8 cellular contexts compared by ENCODE assay signal in genomic region chr20:49188101-49188784, GRCh38.
DNase-seq lines count a peak whose midpoint lies in the region; ATAC-seq and TF ChIP-seq lines count a peak whose summit lies in the region.

Gene STAU1 (minus strand): TSS chr20:49188334. CDS start chr20:49166201, 22,133 bp downstream.

- ATAC-seq in HG02588 (IDR thresholded peaks at IDR 0.05; ENCODE audit: unreplicated experiment) (peak; percentile 89), SK-N-SH treated with all-trans-retinoic acid at 6 μM for 48 hours (peak; percentile 98)

- H3K4me1 Mint-ChIP-seq in activated naive CD4-positive, alpha-beta T cell treated with anti-CD3 and anti-CD28 coated beads, Interleukin-2, amount 50 U/mL, for 24 hours = peaks cover 36% of the 10 kb centered on the region

- peak within 1 kb of the TSS; percentile 100 for H3K4me3 ChIP-seq in GM08714 (ENCODE audit: low read length)

- peak within 1 kb of the TSS; percentile 94 for H3K4me3 Mint-ChIP-seq in activated naive CD4-positive, alpha-beta T cell treated with anti-CD3 and anti-CD28 coated beads, Interleukin-2, amount 50 U/mL, for 24 hours

- peak within 1 kb of the TSS; percentile 85 for H3K27ac Mint-ChIP-seq in activated naive CD4-positive, alpha-beta T cell treated with anti-CD3 and anti-CD28 coated beads, Interleukin-2, amount 50 U/mL, for 24 hours

- peaks cover 7% of the 10 kb centered on the region for H3K36me3 Mint-ChIP-seq in activated naive CD4-positive, alpha-beta T cell treated with anti-CD3 and anti-CD28 coated beads, Interleukin-2, amount 50 U/mL, for 24 hours

- H3K9me3 Mint-ChIP-seq in activated naive CD4-positive, alpha-beta T cell treated with anti-CD3 and anti-CD28 coated beads, Interleukin-2, amount 50 U/mL, for 24 hours = no peaks in the 10 kb centered on the region

- peak; percentile 93 for DNase-seq in NCI-H1092 treated with DMSO at 0.1 percent for 48 hours (lab: John Stamatoyannopoulos, UW)
- peak; percentile 97 for DNase-seq in globus pallidus (ENCODE audit: low spot score)
- DNase-seq in nucleus accumbens (lab: John Stamatoyannopoulos, UW) = peak; percentile 56 to 98 (median 92)
- DNase-seq in superior temporal gyrus (ENCODE audit: extremely low spot score) = peak; percentile 95

- H3K27me3 Mint-ChIP-seq in activated naive CD4-positive, alpha-beta T cell treated with anti-CD3 and anti-CD28 coated beads, Interleukin-2, amount 50 U/mL, for 24 hours = no peaks in the 10 kb centered on the region

TF ChIP-seq in SK-N-SH treated with all-trans-retinoic acid at 6 μM for 48 hours, 23 proteins besides CTCF, POLR2A, EP300 and RAD21:
- TF ChIP-seq BACH2 (CRISPR knock-in tag; IDR thresholded peaks at IDR 0.05; ENCODE audit: borderline replicate concordance) = no peak
- no peak for TF ChIP-seq CREB5 (CRISPR knock-in tag; IDR thresholded peaks at IDR 0.05; ENCODE audit: low read depth)
- no peak for TF ChIP-seq ZC3H10 (CRISPR knock-in tag; IDR thresholded peaks at IDR 0.05)
- TF ChIP-seq TSHZ2 (CRISPR knock-in tag; IDR thresholded peaks at IDR 0.05) = peak; percentile 77; the same call in 1 of the 2 replicates
- TF ChIP-seq ESRRG (CRISPR knock-in tag; IDR thresholded peaks at IDR 0.05) = no peak
- TF ChIP-seq ZFP30 (CRISPR knock-in tag; IDR thresholded peaks at IDR 0.05) = no peak
- TF ChIP-seq PATZ1 (CRISPR knock-in tag; IDR thresholded peaks at IDR 0.05; ENCODE audit: borderline replicate concordance) = no peak
- no peak for TF ChIP-seq ZNF565 (CRISPR knock-in tag; conservative IDR thresholded peaks at IDR 0.05; ENCODE audit: low read depth)
- no peak for TF ChIP-seq CSRNP3 (CRISPR knock-in tag; IDR thresholded peaks at IDR 0.05)
- TF ChIP-seq RARB (CRISPR knock-in tag; IDR thresholded peaks at IDR 0.05) = no peak
- no peak for TF ChIP-seq ARNTL (CRISPR knock-in tag; IDR thresholded peaks at IDR 0.05; ENCODE audit: borderline replicate concordance, low read depth)
- 0 out of 2 replicates have a peak, but pooled peaks have one; percentile 41 for TF ChIP-seq ZFP3 (CRISPR knock-in tag; IDR thresholded peaks at IDR 0.05)

Comparison
In these comparisons a context has a peak if more than half of its experiments do, and no peak if none do; other contexts are left out.
1. Peak in every context shown above with its lines: DNase-seq, ATAC-seq and H3K4me3 ChIP-seq.